ENCODE assay signal across 1 cellular context in the genomic region with DNA sequence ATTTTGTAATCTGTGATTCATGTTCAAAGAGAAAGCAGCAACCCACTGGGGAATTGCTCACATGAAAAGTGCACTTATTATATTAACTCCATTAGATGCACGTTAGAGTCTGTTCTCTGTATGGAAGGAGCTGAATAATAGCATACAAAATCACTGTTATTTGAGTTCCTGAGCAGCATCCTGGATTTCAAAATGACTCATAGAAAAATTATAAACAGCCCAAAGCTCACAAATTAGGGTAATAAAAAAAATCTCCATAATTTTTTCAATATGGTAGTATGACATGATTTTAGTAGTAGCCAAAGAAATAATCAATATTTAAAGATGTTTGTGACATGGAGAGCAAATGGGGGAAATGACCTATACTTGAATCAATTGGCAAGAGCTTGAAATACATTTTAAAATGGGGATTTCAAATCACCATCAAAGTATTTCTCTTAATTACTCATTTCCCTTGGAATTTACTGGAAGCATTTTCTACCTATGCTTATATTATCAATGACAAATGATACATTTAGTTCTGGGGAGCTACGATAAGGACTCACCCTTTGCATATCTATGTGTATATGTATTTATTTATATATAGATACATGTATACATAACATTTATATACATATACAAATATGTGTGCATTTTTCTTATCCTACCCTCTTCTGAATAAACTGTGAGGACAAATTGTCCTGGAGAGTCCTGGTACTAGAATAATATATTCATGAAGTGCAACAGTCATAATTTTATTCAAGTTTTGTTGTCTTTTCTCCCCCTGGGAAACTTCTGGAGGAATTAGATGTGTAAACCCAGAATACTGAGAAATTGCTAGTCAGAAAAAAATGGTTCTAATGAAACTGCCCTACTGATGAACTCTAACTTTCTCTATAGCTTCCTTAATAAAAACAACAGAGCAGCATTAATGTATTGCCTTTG.
TF ChIP-seq lines count a peak whose summit lies in the region.

No MANE protein-coding gene starts in this region.

TF ChIP-seq in SK-N-SH, 30 proteins besides CTCF, POLR2A, EP300 and RAD21 (continued from another document):
- TF ChIP-seq, protein P1, sequence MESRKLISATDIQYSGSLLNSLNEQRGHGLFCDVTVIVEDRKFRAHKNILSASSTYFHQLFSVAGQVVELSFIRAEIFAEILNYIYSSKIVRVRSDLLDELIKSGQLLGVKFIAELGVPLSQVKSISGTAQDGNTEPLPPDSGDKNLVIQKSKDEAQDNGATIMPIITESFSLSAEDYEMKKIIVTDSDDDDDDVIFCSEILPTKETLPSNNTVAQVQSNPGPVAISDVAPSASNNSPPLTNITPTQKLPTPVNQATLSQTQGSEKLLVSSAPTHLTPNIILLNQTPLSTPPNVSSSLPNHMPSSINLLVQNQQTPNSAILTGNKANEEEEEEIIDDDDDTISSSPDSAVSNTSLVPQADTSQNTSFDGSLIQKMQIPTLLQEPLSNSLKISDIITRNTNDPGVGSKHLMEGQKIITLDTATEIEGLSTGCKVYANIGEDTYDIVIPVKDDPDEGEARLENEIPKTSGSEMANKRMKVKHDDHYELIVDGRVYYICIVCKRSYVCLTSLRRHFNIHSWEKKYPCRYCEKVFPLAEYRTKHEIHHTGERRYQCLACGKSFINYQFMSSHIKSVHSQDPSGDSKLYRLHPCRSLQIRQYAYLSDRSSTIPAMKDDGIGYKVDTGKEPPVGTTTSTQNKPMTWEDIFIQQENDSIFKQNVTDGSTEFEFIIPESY (IDR thresholded peaks at IDR 0.05; ENCODE audit: borderline replicate concordance, low read depth), result no peak
- TF ChIP-seq MEF2A (IDR thresholded peaks at IDR 0.05; ENCODE audit: borderline replicate concordance, low read depth), result peak; percentile 39; the same call in 1 of the 2 replicates
- no peak for TF ChIP-seq RCOR1 (IDR thresholded peaks at IDR 0.05; ENCODE audit: low read length)
